In genomic region chr1:150365945-150366344, GRCh38 we compare ENCODE assay signal across 8 cellular contexts. TPM values are rescaled to one million over a fixed set of nuclear protein-coding genes. Genes with fewer than 3 reads are reported as not detected.
DNase-seq lines count a peak whose midpoint lies in the region; ATAC-seq and TF ChIP-seq lines count a peak whose summit lies in the region.

No MANE protein-coding gene starts in this region.

- DNase-seq in activated T-cell treated with anti-CD3 and anti-CD28 coated beads, Interleukin-2, amount 50 U/mL, for 24 hours = no peak
- DNase-seq in activated T-cell treated with anti-CD3 and anti-CD28 coated beads for 4 hours = no peak
- DNase-seq in SK-MEL-5 (ENCODE audit: low read depth, low spot score) = peak; percentile 44
- no peak for DNase-seq in esophagus muscularis mucosa (ENCODE audit: extremely low spot score)
- DNase-seq in pons (ENCODE audit: low spot score) = peak; percentile 38
- DNase-seq in stimulated activated CD4-positive, alpha-beta T cell treated with anti-CD3 and anti-CD28 coated beads, Interleukin-2, amount 100 ng/mL, for 48 hours = no peak

- peak overlapping the region; percentile 76 to 86 (median 79) for H3K4me3 ChIP-seq in esophagus muscularis mucosa

- peak overlapping the region; percentile 96 to 98 (median 98) for H3K27ac ChIP-seq in esophagus muscularis mucosa (replicated peaks in 1 of 4)

- H3K27me3 Mint-ChIP-seq in activated T-cell treated with anti-CD3 and anti-CD28 coated beads, Interleukin-2, amount 50 U/mL, for 24 hours = no peaks in the 10 kb centered on the region

- peaks cover 45% of the 10 kb centered on the region for H3K36me3 Mint-ChIP-seq in activated T-cell treated with anti-CD3 and anti-CD28 coated beads, Interleukin-2, amount 50 U/mL, for 24 hours (ENCODE audit: low read depth)

- ATAC-seq in HG03457 (IDR thresholded peaks at IDR 0.05; ENCODE audit: unreplicated experiment) (no peak), GM21528 (IDR thresholded peaks at IDR 0.05; ENCODE audit: low FRiP score, unreplicated experiment) (no peak)

- peak overlapping the region; percentile 98 for H3K27ac Mint-ChIP-seq in activated T-cell treated with anti-CD3 and anti-CD28 coated beads, Interleukin-2, amount 50 U/mL, for 24 hours

- H3K27me3 ChIP-seq in esophagus muscularis mucosa = no peaks in the 10 kb centered on the region

- H3K4me1 Mint-ChIP-seq in activated T-cell treated with anti-CD3 and anti-CD28 coated beads, Interleukin-2, amount 50 U/mL, for 24 hours (ENCODE audit: low read depth) = peaks cover 47% of the 10 kb centered on the region

- intact Hi-C loops in esophagus muscularis mucosa (cut with DNase I) = loop anchor here (10.0 kb wide), 1 partner anchor 169 kb away; no protein-coding TSS in a partner anchor

- in situ Hi-C loops in SK-MEL-5 (cut with HindIII; ENCODE audit: low pct_unique_long_range_greater_than_20kb, low sequenced_read_pairs) = no loop called here

- 2% methylated on average over 4 of the region's 4 CpGs for WGBS in esophagus muscularis mucosa

- H3K4me3 Mint-ChIP-seq in activated T-cell treated with anti-CD3 and anti-CD28 coated beads, Interleukin-2, amount 50 U/mL, for 24 hours = peak overlapping the region; percentile 96

- H3K36me3 ChIP-seq in esophagus muscularis mucosa = no peaks in the 10 kb centered on the region

- TF ChIP-seq POLR2A in esophagus muscularis mucosa (IDR thresholded peaks at IDR 0.05; ENCODE audit: low read depth) = no peak

- no peaks in the 10 kb centered on the region for H3K9me3 ChIP-seq in esophagus muscularis mucosa

- no peaks in the 10 kb centered on the region for H3K9me3 Mint-ChIP-seq in activated T-cell treated with anti-CD3 and anti-CD28 coated beads, Interleukin-2, amount 50 U/mL, for 24 hours

- H3K4me1 ChIP-seq in esophagus muscularis mucosa = peaks cover 16 to 50% (median 46%) of the 10 kb centered on the region in 4 donors

- TF ChIP-seq CTCF in esophagus muscularis mucosa (IDR thresholded peaks at IDR 0.05) = no peak

- TF ChIP-seq EP300 in esophagus muscularis mucosa (IDR thresholded peaks at IDR 0.05) = no peak

RNA-seq across cellular contexts. Expression of gene RPRD2, which starts 2.0 kb away (rescaled TPM):
- total RNA-seq in SK-MEL-5 (2014; rRNA removed; shearing (Covaris generic)) = 7.1 and 12.6 TPM in 2 replicates
- 18.5 and 25.1 TPM in 2 replicates for polyA plus RNA-seq in SK-MEL-5 (2015; cell fraction: cytosol; rRNA removed)
- polyA plus RNA-seq in SK-MEL-5 (2015; cell fraction: nucleus; rRNA removed) = 10.0 and 10.4 TPM in 2 replicates
- total RNA-seq in esophagus muscularis mucosa = 10 to 100 TPM; 20.0 to 27.9 (median 24.8) TPM

RNA-seq across cellular contexts. Expression of gene PRPF3, which starts 44.6 kb away (rescaled TPM):
- total RNA-seq in SK-MEL-5 (2014; rRNA removed; shearing (Covaris generic)) = 50.4 and 52.7 TPM in 2 replicates
- 24.7 and 32.2 TPM in 2 replicates for polyA plus RNA-seq in SK-MEL-5 (2015; cell fraction: cytosol; rRNA removed)
- polyA plus RNA-seq in SK-MEL-5 (2015; cell fraction: nucleus; rRNA removed) = 199 and 205 TPM in 2 replicates
- 10 to 100 TPM; 26.6 to 39.5 (median 27.3) TPM for total RNA-seq in esophagus muscularis mucosa

Comparison
In these comparisons a context has a peak if more than half of its experiments do, and no peak if none do; other contexts are left out.
1. DNase-seq: peak in SK-MEL-5 (single experiment) and pons (single experiment); none in activated T-cell treated with anti-CD3 and anti-CD28 coated beads, Interleukin-2, amount 50 U/mL, for 24 hours (single experiment), activated T-cell treated with anti-CD3 and anti-CD28 coated beads for 4 hours (single experiment), esophagus muscularis mucosa (single experiment) and stimulated activated CD4-positive, alpha-beta T cell treated with anti-CD3 and anti-CD28 coated beads, Interleukin-2, amount 100 ng/mL, for 48 hours (0 of 2).